In genomic region chr9:113221800-113222481, GRCh38 we compare ENCODE assay signal across 7 cellular contexts. TPM values are rescaled to one million over a fixed set of nuclear protein-coding genes. Genes with fewer than 3 reads are reported as not detected.
DNase-seq lines count a peak whose midpoint lies in the region; ATAC-seq, FAIRE-seq and TF ChIP-seq lines count a peak whose summit lies in the region.

No MANE protein-coding gene starts in this region.

- H2AFZ ChIP-seq in endothelial cell of umbilical vein (ENCODE audit: low read depth, low read length) = peak overlapping the region; percentile 91

- peak overlapping the region; percentile 87 to 97 (median 95) for H3K27ac Mint-ChIP-seq in nephron

- peak overlapping the region; percentile 94 to 99 (median 99) for H3K4me3 Mint-ChIP-seq in nephron

- H3K9me3 Mint-ChIP-seq in nephron = no peaks in the 10 kb centered on the region

- peak overlapping the region; percentile 27; the same call in 1 of the 2 replicates for H3K27ac ChIP-seq in SJSA1
- H3K27ac ChIP-seq in endothelial cell of umbilical vein (ENCODE audit: insufficient read depth, low read depth, low read length) = peak overlapping the region; percentile 40

- ATAC-seq in GM21381 (IDR thresholded peaks at IDR 0.05; ENCODE audit: unreplicated experiment) (no peak), HG03469 (IDR thresholded peaks at IDR 0.05; ENCODE audit: unreplicated experiment) (no peak)

- H3K27me3 ChIP-seq in SJSA1 (replicated peaks) (no peaks in the 10 kb centered on the region), endothelial cell of umbilical vein (ENCODE audit: control insufficient read depth in 2 of 2, insufficient read depth in 2 of 2, low read length in 2 of 2) (no peaks in the 10 kb centered on the region)

- FAIRE-seq in endothelial cell of umbilical vein (lab: Jason Lieb, UNC) = peak; percentile 43

- no peaks in the 10 kb centered on the region for H3K27me3 Mint-ChIP-seq in nephron (ENCODE audit: low read depth)

- TF ChIP-seq CTCF in endothelial cell of umbilical vein (IDR thresholded peaks at IDR 0.05; ENCODE audit: extremely low read depth in 1 of 2, insufficient read depth in 1 of 2, low read depth in 1 of 2, low read length in 2 of 2) (no peak), nephron (IDR thresholded peaks at IDR 0.05; ENCODE audit: unreplicated experiment in 3 of 3) (no peak)

- intact Hi-C loops in endothelial cell of umbilical vein (cut with micrococcal nuclease) = loop anchor here (1.0 kb wide), 1 partner anchor 53 kb away; the partner anchor contains the start of genes CDC26 and PRPF4

- no peaks in the 10 kb centered on the region for H4K20me1 ChIP-seq in endothelial cell of umbilical vein (replicated peaks; ENCODE audit: control insufficient read depth, extremely low read depth, insufficient read depth, low read length)

- H3K4me3 ChIP-seq in SJSA1 = peak overlapping the region; percentile 67
- H3K4me3 ChIP-seq in endothelial cell of umbilical vein (replicated peaks in 1 of 3; ENCODE audit: insufficient read depth in 1 of 3, low read depth in 1 of 3, low read length in 3 of 3) = peak overlapping the region; percentile 71 to 94 (median 90)

- no peak for TF ChIP-seq POLR2A in endothelial cell of umbilical vein (IDR thresholded peaks at IDR 0.05; ENCODE audit: low read depth, low read length)

- H3K9ac ChIP-seq in endothelial cell of umbilical vein (replicated peaks; ENCODE audit: extremely low read depth, insufficient read depth, low read length) = peak overlapping the region; percentile 79

- H3K4me2 ChIP-seq in endothelial cell of umbilical vein (ENCODE audit: insufficient read depth, low read length) = peak overlapping the region; percentile 95

- CTCF ChIA-PET in HEK293T (lab: Yijun Ruan, JAX) = interaction anchor here (0.5 to 1.1 kb wide), 2 partner anchors 29 to 53 kb away, joined by 4 to 7 read pairs; partner anchors contain the start of genes CDC26 and PRPF4
- CTCF ChIA-PET in endothelial cell of umbilical vein (lab: Charles Lee) = interaction anchor here (0.5 to 2.4 kb wide), 9 partner anchors 8 to 1136 kb away, joined by 3 to 16 read pairs (median 4); partner anchors contain the start of genes CDC26, PRPF4, SLC31A2 and WDR31

- POLR2A ChIA-PET in HEK293T (lab: Yijun Ruan, JAX) = interaction anchor here (0.9 to 2.7 kb wide), 11 partner anchors 11 to 842 kb away, joined by 3 to 18 read pairs (median 5); partner anchors contain the start of genes C9orf43, CDC26, HSDL2 and POLE3
- POLR2A ChIA-PET in endothelial cell of umbilical vein (lab: Charles Lee) = interaction anchor here (0.6 to 1.4 kb wide), 3 partner anchors 34 to 736 kb away, joined by 3 to 5 read pairs (median 3); partner anchors contain the start of genes CDC26 and PRPF4

- H3K36me3 Mint-ChIP-seq in nephron (ENCODE audit: low read depth) = peaks cover 4% of the 10 kb centered on the region

- H3K79me2 ChIP-seq in endothelial cell of umbilical vein (ENCODE audit: control insufficient read depth, insufficient read depth, low read length) = peaks cover 47% of the 10 kb centered on the region

- DNase-seq in HEK293T (ENCODE audit: extremely low spot score) = peak; percentile 10
- no peak for DNase-seq in SJSA1 (ENCODE audit: low read depth in 1 of 2, low spot score in 2 of 2)
- DNase-seq in endothelial cell of umbilical vein (ENCODE audit: low read depth, low spot score) = no peak
- DNase-seq in NCI-H2196 treated with DMSO at 0.1 percent for 48 hours (lab: John Stamatoyannopoulos, UW; ENCODE audit: unreplicated experiment) = no peak

- H3K36me3 ChIP-seq in SJSA1 (peaks cover 18% of the 10 kb centered on the region), endothelial cell of umbilical vein (ENCODE audit: control insufficient read depth in 2 of 2, extremely low read depth in 1 of 2, insufficient read depth in 2 of 2, low read length in 2 of 2) (no peaks in the 10 kb centered on the region)

- no peaks in the 10 kb centered on the region for H3K9me3 ChIP-seq in SJSA1 (replicated peaks)
- H3K9me3 ChIP-seq in endothelial cell of umbilical vein (replicated peaks; ENCODE audit: control insufficient read depth, insufficient read depth, low read length) = no peaks in the 10 kb centered on the region

- H3K4me1 ChIP-seq in SJSA1 (replicated peaks) = peaks cover 28% of the 10 kb centered on the region
- peaks cover 21% of the 10 kb centered on the region for H3K4me1 ChIP-seq in endothelial cell of umbilical vein (ENCODE audit: control insufficient read depth, extremely low read depth, insufficient read depth, low read length)

- dilution Hi-C loops in endothelial cell of umbilical vein (cut with MboI; ENCODE audit: extremely low pct_ligation_motif_present, low sequenced_read_pairs) = no loop called here

- peaks cover 26% of the 10 kb centered on the region for H3K4me1 Mint-ChIP-seq in nephron

- BruUV-seq in endothelial cell of umbilical vein (replicated peaks; lab: Mats Ljungman, UMichigan) = TSS peak; percentile 60

- H3K9me1 ChIP-seq in endothelial cell of umbilical vein (replicated peaks; ENCODE audit: control insufficient read depth, extremely low read depth, insufficient read depth, low read length) = no peaks in the 10 kb centered on the region

TF ChIP-seq in HEK293T, 16 proteins besides CTCF, POLR2A, EP300 and RAD21:
- TF ChIP-seq L3MBTL2 (conservative IDR thresholded peaks at IDR 0.05) = 0 out of 2 replicates have a peak, but pooled peaks have one; percentile 19
- TF ChIP-seq FOXK2 (IDR thresholded peaks at IDR 0.05) = no peak
- no peak for TF ChIP-seq HDGF (IDR thresholded peaks at IDR 0.05; ENCODE audit: borderline replicate concordance)
- TF ChIP-seq CTBP1 (IDR thresholded peaks at IDR 0.05; ENCODE audit: borderline replicate concordance) = no peak
- TF ChIP-seq ELF4 (IDR thresholded peaks at IDR 0.05) = no peak
- TF ChIP-seq ARNT (IDR thresholded peaks at IDR 0.05) = no peak
TF ChIP-seq in HEK293T: peak in this region for 1.

TF ChIP-seq in endothelial cell of umbilical vein, 7 proteins besides CTCF, POLR2A, EP300 and RAD21:
- TF ChIP-seq FOS (IDR thresholded peaks at IDR 0.05; ENCODE audit: borderline replicate concordance, insufficient read depth, low read length) = no peak
- TF ChIP-seq MYC (IDR thresholded peaks at IDR 0.05; ENCODE audit: low read depth, low read length) = no peak
- TF ChIP-seq JUN (IDR thresholded peaks at IDR 0.05; ENCODE audit: borderline replicate concordance, insufficient read depth, insufficient read length, low read depth) = no peak
- TF ChIP-seq MAX (IDR thresholded peaks at IDR 0.05; ENCODE audit: insufficient read depth, insufficient read length) = no peak
- no peak for TF ChIP-seq EZH2 (IDR thresholded peaks at IDR 0.05; ENCODE audit: borderline replicate concordance, low read depth, low read length, severe bottlenecking)
- TF ChIP-seq POLR2AphosphoS5 (IDR thresholded peaks at IDR 0.05; ENCODE audit: insufficient read depth, low read depth, low read length) = no peak
- no peak for TF ChIP-seq GATA2 (IDR thresholded peaks at IDR 0.05; ENCODE audit: insufficient read depth, insufficient read length, low read depth, low read length)

RNA-seq across cellular contexts. Expression of gene SLC31A1, which starts 0.6 kb away (rescaled TPM):
- 9.9 and 18.4 TPM in 2 replicates for total RNA-seq in SJSA1 (2014; rRNA removed; shearing (Covaris generic))
- 20.8 and 22.7 TPM in 2 replicates for total RNA-seq in endothelial cell of umbilical vein
- polyA plus RNA-seq in endothelial cell of umbilical vein = 11.3 and 13.5 TPM in 2 replicates
- polyA plus RNA-seq in endothelial cell of umbilical vein (2011; cell fraction: cytosol; rRNA removed) = 13.5 and 14.7 TPM in 2 replicates
- 4.1 and 5.5 TPM in 2 replicates for polyA plus RNA-seq in endothelial cell of umbilical vein (2011; cell fraction: nucleus; rRNA removed)
- polyA plus RNA-seq in endothelial cell of umbilical vein (2012) = 23.8 and 24.1 TPM in 2 replicates
- 19.5 and 20.4 TPM in 2 replicates for polyA minus RNA-seq in endothelial cell of umbilical vein
- 16.5 TPM for polyA minus RNA-seq in endothelial cell of umbilical vein (2011; cell fraction: cytosol; rRNA and poly(A)+ RNA removed)
- 5.2 and 6.4 TPM in 2 replicates for polyA minus RNA-seq in endothelial cell of umbilical vein (2011; cell fraction: nucleus; rRNA and poly(A)+ RNA removed)

RNA-seq across cellular contexts. Expression of gene FKBP15, which starts 0.9 kb away (rescaled TPM):
- 12.5 and 22.9 TPM in 2 replicates for total RNA-seq in SJSA1 (2014; rRNA removed; shearing (Covaris generic))
- 24.6 and 26.8 TPM in 2 replicates for total RNA-seq in endothelial cell of umbilical vein
- polyA plus RNA-seq in endothelial cell of umbilical vein = 16.8 and 24.7 TPM in 2 replicates
- 18.5 and 19.9 TPM in 2 replicates for polyA plus RNA-seq in endothelial cell of umbilical vein (2011; cell fraction: cytosol; rRNA removed)
- polyA plus RNA-seq in endothelial cell of umbilical vein (2011; cell fraction: nucleus; rRNA removed) = 54.7 and 64.3 TPM in 2 replicates
- polyA plus RNA-seq in endothelial cell of umbilical vein (2012) = 22.2 and 25.2 TPM in 2 replicates
- 60.2 and 61.6 TPM in 2 replicates for polyA minus RNA-seq in endothelial cell of umbilical vein
- polyA minus RNA-seq in endothelial cell of umbilical vein (2011; cell fraction: cytosol; rRNA and poly(A)+ RNA removed) = 22.2 TPM
- 40.1 and 49.2 TPM in 2 replicates for polyA minus RNA-seq in endothelial cell of umbilical vein (2011; cell fraction: nucleus; rRNA and poly(A)+ RNA removed)

RNA-seq across cellular contexts. Expression of gene CDC26, which starts 53.4 kb away (rescaled TPM):
- total RNA-seq in SJSA1 (2014; rRNA removed; shearing (Covaris generic)) = 33.2 and 48.3 TPM in 2 replicates
- 36.9 and 37.5 TPM in 2 replicates for total RNA-seq in endothelial cell of umbilical vein
- polyA plus RNA-seq in endothelial cell of umbilical vein = 17.6 and 25.7 TPM in 2 replicates
- polyA plus RNA-seq in endothelial cell of umbilical vein (2011; cell fraction: cytosol; rRNA removed) = 37.8 and 38.3 TPM in 2 replicates
- polyA plus RNA-seq in endothelial cell of umbilical vein (2011; cell fraction: nucleus; rRNA removed) = 14.9 and 23.6 TPM in 2 replicates
- polyA plus RNA-seq in endothelial cell of umbilical vein (2012) = 55.8 and 60.6 TPM in 2 replicates
- 16.8 and 18.9 TPM in 2 replicates for polyA minus RNA-seq in endothelial cell of umbilical vein
- 10.1 TPM for polyA minus RNA-seq in endothelial cell of umbilical vein (2011; cell fraction: cytosol; rRNA and poly(A)+ RNA removed)
- 3.6 and 6.0 TPM in 2 replicates for polyA minus RNA-seq in endothelial cell of umbilical vein (2011; cell fraction: nucleus; rRNA and poly(A)+ RNA removed)

RNA-seq across cellular contexts. Expression of gene PRPF4, which starts 53.5 kb away (rescaled TPM):
- 29.9 and 33.0 TPM in 2 replicates for total RNA-seq in SJSA1 (2014; rRNA removed; shearing (Covaris generic))
- 24.2 and 25.8 TPM in 2 replicates for total RNA-seq in endothelial cell of umbilical vein
- polyA plus RNA-seq in endothelial cell of umbilical vein = 10.0 and 12.9 TPM in 2 replicates
- 18.6 and 20.8 TPM in 2 replicates for polyA plus RNA-seq in endothelial cell of umbilical vein (2011; cell fraction: cytosol; rRNA removed)
- 13.3 and 15.2 TPM in 2 replicates for polyA plus RNA-seq in endothelial cell of umbilical vein (2011; cell fraction: nucleus; rRNA removed)
- 29.0 and 37.2 TPM in 2 replicates for polyA plus RNA-seq in endothelial cell of umbilical vein (2012)
- polyA minus RNA-seq in endothelial cell of umbilical vein = 12.5 and 16.4 TPM in 2 replicates
- 18.4 TPM for polyA minus RNA-seq in endothelial cell of umbilical vein (2011; cell fraction: cytosol; rRNA and poly(A)+ RNA removed)
- polyA minus RNA-seq in endothelial cell of umbilical vein (2011; cell fraction: nucleus; rRNA and poly(A)+ RNA removed) = 4.9 and 10.3 TPM in 2 replicates
